Comparison of ENCODE assay signal across 7 cellular contexts in genomic region chr16:30367349-30368009, GRCh38. TPM values are rescaled to one million over a fixed set of nuclear protein-coding genes. Genes with fewer than 3 reads are reported as not detected.
DNase-seq lines count a peak whose midpoint lies in the region; ATAC-seq and TF ChIP-seq lines count a peak whose summit lies in the region.
"Had no signal": no experiment of that assay in that cellular context is flagged by ENCODE, and none has a peak within 500 bp of the region (broad histone marks: within the 10 kb centered on the region; RNA-seq: fewer than 3 reads in every experiment).

No MANE protein-coding gene starts in this region.

- H3K79me2 ChIP-seq in DND-41 (ENCODE audit: insufficient read depth, low read length): peaks cover 74% of the 10 kb centered on the region

- POLR2A ChIA-PET in activated naive CD8-positive, alpha-beta T cell treated with anti-CD3 and anti-CD28 coated beads, Interleukin-2, amount 10 ng/mL, durations not matched to agents 7 days and 5 days (lab: Charles Lee): interaction anchor here (0.6 to 2.3 kb wide), 5 partner anchors 10 to 42 kb away, joined by 3 to 7 read pairs (median 3); partner anchors contain the start of genes SEPTIN1 and ZNF771

- peaks cover 48% of the 10 kb centered on the region for H3K4me1 Mint-ChIP-seq in activated naive CD8-positive, alpha-beta T cell treated with anti-CD3 and anti-CD28 coated beads, Interleukin-2, amount 10 ng/mL, durations not matched to agents 7 days and 5 days

- TF ChIP-seq CTCF in DND-41 (IDR thresholded peaks at IDR 0.05; ENCODE audit: borderline replicate concordance, extremely low read depth, low read length, poor library complexity, severe bottlenecking): no peak

- H3K9me3 ChIP-seq in DND-41 (ENCODE audit: insufficient read depth, low read length, severe bottlenecking) (no peaks in the 10 kb centered on the region), muscle layer of colon (ENCODE audit: low read length) (no peaks in the 10 kb centered on the region)

- H2AFZ ChIP-seq in DND-41 (ENCODE audit: low read depth, low read length): no peak overlapping the region

- H3K4me1 ChIP-seq in DND-41 (ENCODE audit: insufficient read depth, low read length) (peaks cover 51% of the 10 kb centered on the region), muscle layer of colon (ENCODE audit: insufficient read depth, low read length) (peaks cover 27% of the 10 kb centered on the region)

- H3K4me3 Mint-ChIP-seq in activated naive CD8-positive, alpha-beta T cell treated with anti-CD3 and anti-CD28 coated beads, Interleukin-2, amount 10 ng/mL, durations not matched to agents 7 days and 5 days: peak overlapping the region; percentile 93

- H3K27me3 Mint-ChIP-seq in activated naive CD8-positive, alpha-beta T cell treated with anti-CD3 and anti-CD28 coated beads, Interleukin-2, amount 10 ng/mL, durations not matched to agents 7 days and 5 days: no peaks in the 10 kb centered on the region

- H3K4me3 ChIP-seq in DND-41 (ENCODE audit: low read depth in 1 of 2, low read length in 2 of 2) (peak overlapping the region in 1 of 2 experiments; percentile 73; a peak in 3 of 4 replicates), muscle layer of colon (ENCODE audit: low read depth in 1 of 2, low read length in 2 of 2) (peak overlapping the region in 1 of 2 donors; percentile 73)

- peak overlapping the region; percentile 86 for H3K4me2 ChIP-seq in DND-41 (ENCODE audit: insufficient read depth, low read length)

- no peak for ATAC-seq in DND-41 (ENCODE audit: insufficient read depth, low read depth)
- ATAC-seq in activated naive CD8-positive, alpha-beta T cell treated with anti-CD3 and anti-CD28 coated beads, Interleukin-2, amount 10 ng/mL, durations not matched to agents 7 days and 5 days (ENCODE audit: low read depth): no peak
- no peak for ATAC-seq in GM18517 (IDR thresholded peaks at IDR 0.05; ENCODE audit: unreplicated experiment)

- peaks cover 28% of the 10 kb centered on the region for H3K36me3 Mint-ChIP-seq in activated naive CD8-positive, alpha-beta T cell treated with anti-CD3 and anti-CD28 coated beads, Interleukin-2, amount 10 ng/mL, durations not matched to agents 7 days and 5 days

- H3K27ac ChIP-seq in DND-41 (ENCODE audit: low read length) (peak overlapping the region; percentile 46), muscle layer of colon (ENCODE audit: low read depth, low read length) (no peak overlapping the region)

- peak overlapping the region; percentile 57 for H3K27ac Mint-ChIP-seq in activated naive CD8-positive, alpha-beta T cell treated with anti-CD3 and anti-CD28 coated beads, Interleukin-2, amount 10 ng/mL, durations not matched to agents 7 days and 5 days

- H3K9ac ChIP-seq in DND-41 (ENCODE audit: low read depth, low read length) (peak overlapping the region; percentile 77), muscle layer of colon (ENCODE audit: low read length) (peak overlapping the region; percentile 62)

- H3K36me3 ChIP-seq in DND-41 (ENCODE audit: insufficient read depth, low read length) (peaks cover 48% of the 10 kb centered on the region), muscle layer of colon (ENCODE audit: insufficient read depth, low read length) (peaks cover 21% of the 10 kb centered on the region)

- DNase-seq in DND-41 (no peak), DMS114 treated with DMSO at 0.1 percent for 48 hours (lab: John Stamatoyannopoulos, UW; ENCODE audit: unreplicated experiment) (no peak), iPS-NIHi7 (ENCODE audit: extremely low spot score) (no peak)
- no peak for DNase-seq in activated naive CD8-positive, alpha-beta T cell treated with anti-CD3 and anti-CD28 coated beads, Interleukin-2, amount 10 ng/mL, durations not matched to agents 7 days and 5 days
- DNase-seq: NK-92 treated with Interleukin-12 subunit alpha and Interleukin-12 subunit beta, amount 100 ng/mL, for 24 hours had no signal

- H3K27me3 ChIP-seq in DND-41 (ENCODE audit: insufficient read depth, low read length, poor library complexity) (no peaks in the 10 kb centered on the region), muscle layer of colon (ENCODE audit: control insufficient read depth in 1 of 2, insufficient read depth in 2 of 2, low read length in 2 of 2) (no peaks in the 10 kb centered on the region)

- H3K9me3 Mint-ChIP-seq in activated naive CD8-positive, alpha-beta T cell treated with anti-CD3 and anti-CD28 coated beads, Interleukin-2, amount 10 ng/mL, durations not matched to agents 7 days and 5 days: no peaks in the 10 kb centered on the region

- H4K20me1 ChIP-seq in DND-41 (ENCODE audit: insufficient read depth, low read length): peaks cover 30% of the 10 kb centered on the region

RNA-seq across cellular contexts. Expression of gene TBC1D10B, which starts 2.8 kb away (rescaled TPM):
- total RNA-seq in activated naive CD8-positive, alpha-beta T cell treated with anti-CD3 and anti-CD28 coated beads, Interleukin-2, amount 10 ng/mL, durations not matched to agents 7 days and 5 days: 10 to 100 TPM; 63.6 to 69.8 TPM

RNA-seq across cellular contexts. Expression of gene MYL11, which starts 7.1 kb away (rescaled TPM):
- 1 to 10 TPM in 1 of 2 experiments, not detected in 1; 1.7 TPM for total RNA-seq in activated naive CD8-positive, alpha-beta T cell treated with anti-CD3 and anti-CD28 coated beads, Interleukin-2, amount 10 ng/mL, durations not matched to agents 7 days and 5 days

RNA-seq across cellular contexts. Expression of gene CD2BP2, which starts 12.4 kb away (rescaled TPM):
- 10 to 100 TPM; 71.3 to 72.5 TPM for total RNA-seq in activated naive CD8-positive, alpha-beta T cell treated with anti-CD3 and anti-CD28 coated beads, Interleukin-2, amount 10 ng/mL, durations not matched to agents 7 days and 5 days

RNA-seq across cellular contexts. Expression of gene SEPTIN1, which starts 14.9 kb away (rescaled TPM):
- total RNA-seq in activated naive CD8-positive, alpha-beta T cell treated with anti-CD3 and anti-CD28 coated beads, Interleukin-2, amount 10 ng/mL, durations not matched to agents 7 days and 5 days: 100 to 1,000 TPM; 293 to 318 TPM

RNA-seq across cellular contexts. Expression of gene ZNF48, which starts 27.7 kb away (rescaled TPM):
- total RNA-seq in activated naive CD8-positive, alpha-beta T cell treated with anti-CD3 and anti-CD28 coated beads, Interleukin-2, amount 10 ng/mL, durations not matched to agents 7 days and 5 days: 10 to 100 TPM; 14.4 to 15.5 TPM
